Comparison of ENCODE assay signal across 8 cellular contexts in the genomic region with DNA sequence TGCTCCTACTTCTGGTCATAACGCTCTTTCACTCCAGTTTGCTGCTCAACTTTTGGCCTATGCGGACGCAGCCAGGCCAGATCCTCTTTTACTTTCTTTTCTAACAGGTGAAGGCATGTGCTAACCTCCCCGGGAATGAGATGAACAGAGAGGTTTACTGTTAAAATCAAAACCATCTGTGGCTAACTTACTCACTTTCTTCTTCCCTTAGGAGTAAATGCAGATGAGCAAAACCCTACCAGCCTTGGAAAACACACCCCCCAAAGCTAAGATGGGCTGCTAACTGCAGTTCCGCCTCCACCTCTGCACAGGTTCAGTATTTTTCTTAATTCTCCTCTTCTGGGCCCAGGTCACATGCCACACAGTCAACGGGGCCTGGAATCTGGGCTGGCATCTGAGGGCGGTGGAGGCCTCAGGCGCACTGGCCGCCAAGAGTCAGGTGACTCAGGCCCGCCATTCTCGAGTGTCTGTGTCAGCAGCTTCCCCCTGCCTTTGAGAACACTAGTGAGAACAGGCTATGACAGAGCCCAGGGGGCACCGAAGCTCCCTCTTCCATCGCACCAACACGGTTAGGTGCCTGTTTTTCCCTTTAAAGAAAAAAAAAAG. TPM values are rescaled to one million over a fixed set of nuclear protein-coding genes. Genes with fewer than 3 reads are reported as not detected.
DNase-seq lines count a peak whose midpoint lies in the region; ATAC-seq and TF ChIP-seq lines count a peak whose summit lies in the region.

No MANE protein-coding gene starts in this region.

- ATAC-seq in GM21576 (IDR thresholded peaks at IDR 0.05; ENCODE audit: unreplicated experiment): peak; percentile 52

- no peak overlapping the region for H3K4me3 ChIP-seq in BLaER1 treated with 17β-estradiol and CSF1 and Interleukin-3, amounts not matched to agents 10 nM and 100 nM
- H3K4me3 ChIP-seq in mesenchymal stem cell (ENCODE audit: insufficient read depth in 1 of 2, low read depth in 1 of 2, low read length in 2 of 2) (no peak overlapping the region), testis (no peak overlapping the region)

- H3K9me3 ChIP-seq in BLaER1 treated with 17β-estradiol and CSF1 and Interleukin-3, amounts not matched to agents 10 nM and 100 nM (replicated peaks in 1 of 11): no peaks in the 10 kb centered on the region
- H3K9me3 ChIP-seq in mesenchymal stem cell (ENCODE audit: control insufficient read depth, low read length) (no peaks in the 10 kb centered on the region), testis (no peaks in the 10 kb centered on the region)

- peak overlapping the region; percentile 74 to 97 (median 93) for H3K4me2 ChIP-seq in BLaER1 treated with 17β-estradiol and CSF1 and Interleukin-3, amounts not matched to agents 10 nM and 100 nM
- no peak overlapping the region for H3K4me2 ChIP-seq in mesenchymal stem cell (ENCODE audit: low read length, poor library complexity, severe bottlenecking)

- no peak overlapping the region for H2AK5ac ChIP-seq in mesenchymal stem cell (ENCODE audit: low read length, severe bottlenecking)

- no peak overlapping the region for H2BK120ac ChIP-seq in mesenchymal stem cell (ENCODE audit: low read depth, low read length)

- peak overlapping the region in 1 of 2 experiments; percentile 88 for H2BK12ac ChIP-seq in mesenchymal stem cell (ENCODE audit: low read length in 2 of 2)

- TF ChIP-seq CTCF in testis (IDR thresholded peaks at IDR 0.05): no peak

- peak overlapping the region; percentile 32 for H2AFZ ChIP-seq in mesenchymal stem cell (ENCODE audit: low read depth, low read length)

- H3K27ac ChIP-seq in BLaER1 treated with 17β-estradiol and CSF1 and Interleukin-3, amounts not matched to agents 10 nM and 100 nM: peak overlapping the region; percentile 1 to 93 (median 63); a peak in 20 of 22 replicates
- H3K27ac ChIP-seq in mesenchymal stem cell (ENCODE audit: low read length, poor library complexity, severe bottlenecking): no peak overlapping the region
- H3K27ac ChIP-seq in testis: peak overlapping the region; percentile 73 to 89

- WGBS in mesenchymal stem cell: 56% methylated on average over 14 of the region's 14 CpGs
- WGBS in testis, 2 donors: 45 to 68% methylated on average over 10 to 14 of the region's 14 CpGs

- no peak overlapping the region for H3K23ac ChIP-seq in mesenchymal stem cell (ENCODE audit: low read length in 2 of 2)

- peak overlapping the region in 1 of 2 experiments; percentile 56 for H3K18ac ChIP-seq in mesenchymal stem cell (ENCODE audit: low read depth in 1 of 2, low read length in 2 of 2)

- peak overlapping the region in 1 of 2 experiments; percentile 67 for H3K14ac ChIP-seq in mesenchymal stem cell (ENCODE audit: low read length in 2 of 2)

- intact Hi-C loops in testis (cut with DNase I; ENCODE audit: low total_unique reads): no loop called here

- H3K27me3 ChIP-seq in BLaER1 treated with 17β-estradiol and CSF1 and Interleukin-3, amounts not matched to agents 10 nM and 100 nM: no peaks in the 10 kb centered on the region
- H3K27me3 ChIP-seq in mesenchymal stem cell (ENCODE audit: control insufficient read depth in 1 of 2, insufficient read depth in 1 of 2, low read length in 2 of 2) (no peaks in the 10 kb centered on the region), testis (no peaks in the 10 kb centered on the region)

- peaks cover 49% of the 10 kb centered on the region for H3K79me1 ChIP-seq in mesenchymal stem cell (replicated peaks; ENCODE audit: low read length, poor library complexity, severe bottlenecking)

- peak overlapping the region; percentile 40 for H4K91ac ChIP-seq in mesenchymal stem cell (ENCODE audit: low read length)

- H2BK5ac ChIP-seq in mesenchymal stem cell (ENCODE audit: low read depth, low read length, poor library complexity, severe bottlenecking): no peak overlapping the region

- peak overlapping the region; percentile 54 to 70 for H3K4ac ChIP-seq in mesenchymal stem cell (ENCODE audit: low read depth in 1 of 2, low read length in 2 of 2)

- DNase-seq in RPMI7951 (ENCODE audit: low read depth) (peak; percentile 75), astrocyte of the hippocampus (ENCODE audit: low read depth, low spot score) (peak; percentile 61), mesenchymal stem cell (peak; percentile 80), testis (peak; percentile 73), cerebellar nuclear complex (lab: John Stamatoyannopoulos, UW) (no peak), NCI-H146 (lab: John Stamatoyannopoulos, UW) (no peak)

- H3K36me3 ChIP-seq in BLaER1 treated with 17β-estradiol and CSF1 and Interleukin-3, amounts not matched to agents 10 nM and 100 nM: peaks cover 0 to 34% (median 7%) of the 10 kb centered on the region in 11 experiments; a peak in 10 of 22 replicates
- H3K36me3 ChIP-seq in mesenchymal stem cell (ENCODE audit: control insufficient read depth in 1 of 2, insufficient read depth in 2 of 2, low read depth in 1 of 2, low read length in 2 of 2): peaks cover 0 to 27% of the 10 kb centered on the region in 2 experiments
- no peaks in the 10 kb centered on the region for H3K36me3 ChIP-seq in testis (ENCODE audit: low read depth, missing control alignments)

- peaks cover 83 to 100% (median 100%) of the 10 kb centered on the region in 10 experiments for H3K4me1 ChIP-seq in BLaER1 treated with 17β-estradiol and CSF1 and Interleukin-3, amounts not matched to agents 10 nM and 100 nM
- H3K4me1 ChIP-seq in mesenchymal stem cell (ENCODE audit: control insufficient read depth, insufficient read depth, low read depth, low read length): peaks cover 19% of the 10 kb centered on the region
- peaks cover 81% of the 10 kb centered on the region for H3K4me1 ChIP-seq in testis

- TF ChIP-seq POLR2A in testis (IDR thresholded peaks at IDR 0.05): no peak

- H4K8ac ChIP-seq in mesenchymal stem cell (ENCODE audit: low read length): peak overlapping the region; percentile 81

- peak overlapping the region in 10 of 11 experiments; percentile 2 to 59 (median 44); a peak in 15 of 22 replicates for H3K9ac ChIP-seq in BLaER1 treated with 17β-estradiol and CSF1 and Interleukin-3, amounts not matched to agents 10 nM and 100 nM
- H3K9ac ChIP-seq in mesenchymal stem cell (ENCODE audit: low read length): peak overlapping the region; percentile 79

- H2BK15ac ChIP-seq in mesenchymal stem cell (ENCODE audit: low read depth, poor library complexity, severe bottlenecking): peak overlapping the region; percentile 55

- H4K20me1 ChIP-seq in BLaER1 treated with 17β-estradiol and CSF1 and Interleukin-3, amounts not matched to agents 10 nM and 100 nM: peaks cover 34 to 87% (median 61%) of the 10 kb centered on the region in 11 experiments; a peak in 21 of 22 replicates

RNA-seq across cellular contexts. Expression of gene FAM53B, which starts 11.1 kb away (rescaled TPM):
- 6.7 and 7.3 TPM in 2 replicates for total RNA-seq in RPMI7951 (2014; rRNA removed; shearing (Covaris generic))
- polyA plus RNA-seq in mesenchymal stem cell (2013, experiment 1 of 2): 8.0 TPM
- 7.7 TPM for polyA plus RNA-seq in mesenchymal stem cell (2013, experiment 2 of 2)
- total RNA-seq in testis: 100 to 1,000 TPM; 109 to 125 TPM
- 36.9 TPM for polyA plus RNA-seq in testis (ENCODE audit: insufficient read depth, low read depth, low replicate concordance)

RNA-seq across cellular contexts. Expression of gene EEF1AKMT2, which starts 58.7 kb away (rescaled TPM):
- total RNA-seq in RPMI7951 (2014; rRNA removed; shearing (Covaris generic)): 24.1 and 31.1 TPM in 2 replicates
- polyA plus RNA-seq in mesenchymal stem cell (2013, experiment 1 of 2): 9.7 TPM
- polyA plus RNA-seq in mesenchymal stem cell (2013, experiment 2 of 2): 10.9 TPM
- 10 to 100 TPM; 25.8 to 27.6 TPM for total RNA-seq in testis
- polyA plus RNA-seq in testis (ENCODE audit: insufficient read depth, low read depth, low replicate concordance): 47.9 TPM

Comparison
In these comparisons a context has a peak if more than half of its experiments do, and no peak if none do; other contexts are left out.
1. DNase-seq: peak in RPMI7951 (single experiment), astrocyte of the hippocampus (single experiment), mesenchymal stem cell (single experiment) and testis (single experiment); none in cerebellar nuclear complex (0 of 2) and NCI-H146 (single experiment).
2. RNA of gene FAM53B, which starts 11.1 kb away (total RNA-seq): 109 to 125 TPM in testis; 6.7 to 7.3 TPM in RPMI7951; every median in the first group is over 10 times any median in the second.